ENCODE assay signal across 15 cellular contexts in the genomic region with DNA sequence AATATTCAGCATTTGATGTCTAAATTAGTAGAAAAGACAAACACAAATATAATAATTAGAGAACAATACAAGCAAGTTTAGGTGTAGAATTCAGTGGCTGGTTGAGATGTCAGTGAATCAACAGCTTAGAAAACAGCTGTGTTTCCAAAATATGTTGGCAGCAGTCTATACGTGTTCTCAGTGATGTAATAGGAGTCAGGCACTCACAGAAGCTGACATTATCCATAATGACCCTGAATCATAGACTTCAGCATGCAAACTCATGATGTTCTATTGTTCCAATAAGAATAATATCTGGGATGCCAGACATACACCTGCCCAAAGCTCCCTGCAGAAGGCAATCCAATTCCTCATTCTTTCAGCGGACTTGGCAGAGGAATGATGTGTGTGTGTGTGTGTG.
DNase-seq lines count a peak whose midpoint lies in the region; ATAC-seq and TF ChIP-seq lines count a peak whose summit lies in the region.
"Had no signal": no experiment of that assay in that cellular context is flagged by ENCODE, and none has a peak within 500 bp of the region (broad histone marks: within the 10 kb centered on the region; RNA-seq: fewer than 3 reads in every experiment).

No MANE protein-coding gene starts in this region.

- H2AK5ac ChIP-seq in IMR-90 (ENCODE audit: low read depth, low read length): no peak overlapping the region
- H2AK5ac ChIP-seq in neuronal stem cell (ENCODE audit: low read depth, low read length): no peak overlapping the region

- no peak overlapping the region for H2AK9ac ChIP-seq in IMR-90 (replicated peaks; ENCODE audit: low read depth, low read length, poor library complexity)

- intact Hi-C loops in IMR-90 (cut with micrococcal nuclease): no loop called here

- no peak overlapping the region for H2BK20ac ChIP-seq in IMR-90 (ENCODE audit: low read depth, low read length)

- H3K27me3 ChIP-seq in IMR-90 (ENCODE audit: control insufficient read depth, insufficient read depth, low read length) (no peaks in the 10 kb centered on the region), RWPE2 (ENCODE audit: insufficient read depth, poor library complexity, severe bottlenecking) (no peaks in the 10 kb centered on the region), osteoblast (ENCODE audit: insufficient read depth, low read length) (no peaks in the 10 kb centered on the region), neuronal stem cell (ENCODE audit: control insufficient read depth in 3 of 3, insufficient read depth in 3 of 3, low read depth in 1 of 3, low read length in 3 of 3) (no peaks in the 10 kb centered on the region)
- H3K27me3 ChIP-seq: thyroid gland had no signal

- H4K20me1 ChIP-seq in IMR-90 (ENCODE audit: insufficient read depth, low read length): no peaks in the 10 kb centered on the region
- H4K20me1 ChIP-seq in osteoblast (ENCODE audit: insufficient read depth, low read length): no peaks in the 10 kb centered on the region

- TF ChIP-seq CTCF in IMR-90 (conservative IDR thresholded peaks at IDR 0.05; ENCODE audit: low read depth, low read length): no peak
- TF ChIP-seq CTCF in RWPE2 (IDR thresholded peaks at IDR 0.05; ENCODE audit: poor library complexity, severe bottlenecking): no peak
- no peak for TF ChIP-seq CTCF in osteoblast (IDR thresholded peaks at IDR 0.05; ENCODE audit: extremely low read depth, low read depth, low read length)

- no peak overlapping the region for H4K8ac ChIP-seq in IMR-90 (ENCODE audit: low read depth in 2 of 2, low read length in 2 of 2)
- H4K8ac ChIP-seq in neuronal stem cell (ENCODE audit: low read depth, low read length): no peak overlapping the region

- H2BK15ac ChIP-seq in IMR-90 (ENCODE audit: low read depth, low read length) (no peak overlapping the region), neuronal stem cell (ENCODE audit: low read length) (no peak overlapping the region)

- H3K9ac ChIP-seq in IMR-90 (ENCODE audit: low read depth, low read length): no peak overlapping the region
- no peak overlapping the region for H3K9ac ChIP-seq in neuronal stem cell (ENCODE audit: low read depth, low read length, poor library complexity)

- ATAC-seq in IMR-90 (ENCODE audit: low read depth) (no peak), RWPE2 (ENCODE audit: low read depth) (peak; percentile 45; the same call in 2 of the 3 replicates)
- ATAC-seq: activated CD8-positive, alpha-beta T cell treated with anti-CD3 and anti-CD28 coated beads for 36 hours; activated T-cell treated with anti-CD3 and anti-CD28 coated beads, Interleukin-2, amount 50 U/mL, for 72 hours had no signal

- no peak overlapping the region for H3K4me2 ChIP-seq in IMR-90 (ENCODE audit: low read depth, low read length)
- no peak overlapping the region for H3K4me2 ChIP-seq in osteoblast (ENCODE audit: insufficient read depth, low read length)
- H3K4me2 ChIP-seq in neuronal stem cell (ENCODE audit: insufficient read depth, low read length, poor library complexity, severe bottlenecking): no peak overlapping the region

- dilution Hi-C loops in IMR-90 (cut with HindIII; ENCODE audit: low sequenced_read_pairs, unreplicated experiment): no loop called here

- H2BK12ac ChIP-seq in neuronal stem cell (ENCODE audit: low read length): no peak overlapping the region

- H3K4me1 ChIP-seq in IMR-90 (ENCODE audit: control insufficient read depth, insufficient read depth, low read length): peaks cover 12% of the 10 kb centered on the region
- no peaks in the 10 kb centered on the region for H3K4me1 ChIP-seq in RWPE2 (ENCODE audit: insufficient read depth, poor library complexity, severe bottlenecking)
- peaks cover 36% of the 10 kb centered on the region for H3K4me1 ChIP-seq in osteoblast (ENCODE audit: insufficient read depth, low read length)
- H3K4me1 ChIP-seq in neuronal stem cell (ENCODE audit: control insufficient read depth in 2 of 2, insufficient read depth in 1 of 2, low read depth in 1 of 2, low read length in 2 of 2): peaks cover 0 to 4% of the 10 kb centered on the region in 2 donors
- H3K4me1 ChIP-seq: thyroid gland had no signal

- peaks cover 10 to 18% of the 10 kb centered on the region in 2 experiments; a peak in 3 of 4 replicates for H3K79me1 ChIP-seq in IMR-90 (ENCODE audit: low read depth in 1 of 2, low read length in 2 of 2)
- H3K79me1 ChIP-seq in neuronal stem cell (ENCODE audit: low read depth, low read length): no peaks in the 10 kb centered on the region

- no peak overlapping the region for H4K91ac ChIP-seq in IMR-90 (ENCODE audit: insufficient read depth, low read depth, low read length)
- H4K91ac ChIP-seq in neuronal stem cell (ENCODE audit: low read depth, low read length, poor library complexity): no peak overlapping the region

- H2AFZ ChIP-seq in IMR-90 (replicated peaks; ENCODE audit: low read length, poor library complexity) (no peak overlapping the region), osteoblast (ENCODE audit: low read length) (no peak overlapping the region), neuronal stem cell (ENCODE audit: low read length) (no peak overlapping the region)

- DNase-seq in IMR-90 (peak; percentile 65), NCI-H1694 treated with DMSO at 0.1 percent for 48 hours (lab: John Stamatoyannopoulos, UW) (peak; percentile 17), RWPE2 (ENCODE audit: low spot score) (no peak), osteoblast (ENCODE audit: insufficient read length, low spot score, missing footprints) (no peak), T-helper 2 cell (no peak), neuronal stem cell (ENCODE audit: low spot score) (no peak), hypothalamus (lab: John Stamatoyannopoulos, UW) (no peak)
- DNase-seq: activated CD8-positive, alpha-beta T cell treated with anti-CD3 and anti-CD28 coated beads for 36 hours; activated T-cell treated with anti-CD3 and anti-CD28 coated beads, Interleukin-2, amount 50 U/mL, for 72 hours; CD4-positive, CD25-positive, alpha-beta regulatory T cell; effector CD4-positive, alpha-beta T cell; RPMI8226; small intestine; thyroid gland; WERI-Rb-1 had no signal

- H2BK5ac ChIP-seq in IMR-90 (ENCODE audit: low read depth, low read length, poor library complexity, severe bottlenecking): no peak overlapping the region
- no peak overlapping the region for H2BK5ac ChIP-seq in neuronal stem cell (ENCODE audit: low read length)

- no peaks in the 10 kb centered on the region for H3K9me3 ChIP-seq in IMR-90 (ENCODE audit: control insufficient read depth, insufficient read depth, low read length)
- H3K9me3 ChIP-seq in RWPE2 (ENCODE audit: severe bottlenecking): no peaks in the 10 kb centered on the region
- no peaks in the 10 kb centered on the region for H3K9me3 ChIP-seq in osteoblast (ENCODE audit: low read depth, low read length)
- no peaks in the 10 kb centered on the region for H3K9me3 ChIP-seq in neuronal stem cell (replicated peaks in 1 of 2; ENCODE audit: control insufficient read depth in 2 of 2, insufficient read depth in 1 of 2, low read depth in 1 of 2, low read length in 2 of 2)
- H3K9me3 ChIP-seq: thyroid gland had no signal

- no peak overlapping the region for H2BK120ac ChIP-seq in IMR-90 (ENCODE audit: low read depth, low read length)
- no peak overlapping the region for H2BK120ac ChIP-seq in neuronal stem cell (ENCODE audit: low read depth, low read length)

- no peak overlapping the region for H3K4me3 ChIP-seq in IMR-90 (ENCODE audit: insufficient read depth, low read depth, low read length)
- H3K4me3 ChIP-seq in RWPE2 (ENCODE audit: severe bottlenecking): no peak overlapping the region
- H3K4me3 ChIP-seq in osteoblast (ENCODE audit: insufficient read depth, low read length): no peak overlapping the region
- H3K4me3 ChIP-seq in neuronal stem cell (ENCODE audit: low read length in 2 of 2): no peak overlapping the region
- H3K4me3 ChIP-seq: thyroid gland had no signal

- BruUV-seq in IMR-90 (replicated peaks; lab: Mats Ljungman, UMichigan): no TSS peak

- H3K4ac ChIP-seq in IMR-90 (ENCODE audit: low read depth, low read length): no peak overlapping the region
- H3K4ac ChIP-seq in neuronal stem cell (ENCODE audit: low read length): no peak overlapping the region

- POLR2A ChIA-PET in IMR-90 (lab: Charles Lee; ENCODE audit: unreplicated experiment): interaction anchor here (0.6 kb wide), 1 partner anchor 12 kb away, joined by 5 read pairs; no protein-coding TSS in a partner anchor

- H3K27ac ChIP-seq in IMR-90 (ENCODE audit: insufficient read depth, low read length) (no peak overlapping the region), RWPE2 (ENCODE audit: poor library complexity, severe bottlenecking) (no peak overlapping the region), osteoblast (ENCODE audit: low read depth, low read length) (peak overlapping the region; percentile 21), neuronal stem cell (replicated peaks; ENCODE audit: low read length) (no peak overlapping the region)
- H3K27ac ChIP-seq: thyroid gland, WERI-Rb-1 had no signal

- H3K23ac ChIP-seq in IMR-90 (ENCODE audit: low read depth, low read length) (no peak overlapping the region), neuronal stem cell (ENCODE audit: low read depth, low read length, poor library complexity) (no peak overlapping the region)

- peaks cover 9% of the 10 kb centered on the region for H3K9me1 ChIP-seq in IMR-90 (ENCODE audit: insufficient read depth, low read length)

- CTCF ChIA-PET in IMR-90 (lab: Yijun Ruan, JAX): no interaction called here

- H3K14ac ChIP-seq in IMR-90 (replicated peaks; ENCODE audit: low read depth, low read length): no peak overlapping the region
- H3K14ac ChIP-seq in neuronal stem cell (ENCODE audit: low read length): no peak overlapping the region

- no peak overlapping the region for H3K56ac ChIP-seq in IMR-90 (ENCODE audit: extremely low read depth, insufficient read depth, low read length)

- in situ Hi-C loops in IMR-90 (cut with MboI; ENCODE audit: low sequenced_read_pairs): no loop called here

- no peaks in the 10 kb centered on the region for H3K36me3 ChIP-seq in IMR-90 (ENCODE audit: control insufficient read depth, insufficient read depth, low read length)
- no peaks in the 10 kb centered on the region for H3K36me3 ChIP-seq in RWPE2 (ENCODE audit: low read depth)
- H3K36me3 ChIP-seq in osteoblast (ENCODE audit: insufficient read depth, low read length): no peaks in the 10 kb centered on the region
- H3K36me3 ChIP-seq in neuronal stem cell (replicated peaks in 1 of 2; ENCODE audit: control insufficient read depth in 2 of 2, insufficient read depth in 2 of 2, low read length in 2 of 2): no peaks in the 10 kb centered on the region
- H3K36me3 ChIP-seq: thyroid gland, WERI-Rb-1 had no signal

- WGBS in IMR-90 (ENCODE audit: extremely low coverage in 2 of 2, insufficient read length in 1 of 2), 2 experiments: no CpG with 5 or more reads among the region's 2 CpGs
- WGBS in neuronal stem cell (ENCODE audit: extremely low coverage in 2 of 2, insufficient read length in 2 of 2, insufficient replicate concordance in 1 of 2), 2 donors: no CpG with 5 or more reads among the region's 2 CpGs

- TF ChIP-seq POLR2A in IMR-90 (IDR thresholded peaks at IDR 0.05; ENCODE audit: low read depth, low read length): no peak

- H4K5ac ChIP-seq in IMR-90 (ENCODE audit: low read depth, low read length): no peak overlapping the region

- TF ChIP-seq RAD21 in IMR-90 (IDR thresholded peaks at IDR 0.05; ENCODE audit: low read length): no peak

- no peaks in the 10 kb centered on the region for H3K79me2 ChIP-seq in osteoblast (ENCODE audit: insufficient read depth, low read length)

- H3K18ac ChIP-seq in IMR-90 (ENCODE audit: low read depth, low read length) (no peak overlapping the region), neuronal stem cell (ENCODE audit: low read length) (no peak overlapping the region)

Comparison
In these comparisons a context has a peak if more than half of its experiments do, and no peak if none do; other contexts are left out.
1. DNase-seq: peak in IMR-90 (single experiment) and NCI-H1694 treated with DMSO at 0.1 percent for 48 hours (single experiment); none in RWPE2 (single experiment), osteoblast (single experiment), T-helper 2 cell (0 of 5), neuronal stem cell (single experiment) and hypothalamus (0 of 51).